15 cellular contexts compared by ENCODE assay signal in genomic region chr4:38832206-38832605, GRCh38. TPM values are rescaled to one million over a fixed set of nuclear protein-coding genes. Genes with fewer than 3 reads are reported as not detected.
DNase-seq lines count a peak whose midpoint lies in the region; ATAC-seq, FAIRE-seq and TF ChIP-seq lines count a peak whose summit lies in the region.
"Had no signal": no experiment of that assay in that cellular context is flagged by ENCODE, and none has a peak within 500 bp of the region (broad histone marks: within the 10 kb centered on the region; RNA-seq: fewer than 3 reads in every experiment).

No MANE protein-coding gene starts in this region.

- H3K18ac ChIP-seq in IMR-90 (ENCODE audit: low read depth, low read length): peak overlapping the region; percentile 95
- H3K18ac ChIP-seq in mesenchymal stem cell (ENCODE audit: low read depth in 1 of 2, low read length in 2 of 2): no peak overlapping the region

- H4K8ac ChIP-seq in IMR-90 (ENCODE audit: low read depth in 2 of 2, low read length in 2 of 2): peak overlapping the region; percentile 50 to 71; a peak in 2 of 4 replicates
- no peak overlapping the region for H4K8ac ChIP-seq in mesenchymal stem cell (ENCODE audit: low read length)

- H3F3A ChIP-seq in PC-3 (ENCODE audit: low read length, unreplicated experiment): no peaks in the 10 kb centered on the region

- TF ChIP-seq RAD21 in IMR-90 (IDR thresholded peaks at IDR 0.05; ENCODE audit: low read length) (no peak), K562 (CRISPR knock-in tag; conservative IDR thresholded peaks at IDR 0.05 in 1 of 2, IDR thresholded peaks at IDR 0.05 in 1 of 2) (no peak)

- H2BK12ac ChIP-seq in mesenchymal stem cell (ENCODE audit: low read length in 2 of 2): no peak overlapping the region

- no CpG with 5 or more reads among the region's 1 CpG for WGBS in IMR-90 (ENCODE audit: extremely low coverage in 2 of 2, insufficient read length in 1 of 2), 2 experiments
- WGBS in K562 (ENCODE audit: insufficient coverage, low coverage, missing lambda C conversion rate): 15% methylated on average over 1 of the region's 1 CpG
- 100% methylated on average over 1 of the region's 1 CpG for WGBS in mesenchymal stem cell

- peak; percentile 50 for DNase-seq in CD1c-positive myeloid dendritic cell (ENCODE audit: extremely low spot score)
- no peak for DNase-seq in IMR-90
- no peak for DNase-seq in K562 (ENCODE audit: extremely low read depth in 1 of 4, low spot score in 3 of 4)
- no peak for DNase-seq in mesenchymal stem cell
- no peak for DNase-seq in NCI-H446 (lab: John Stamatoyannopoulos, UW)
- no peak for DNase-seq in type B pancreatic cell (ENCODE audit: extremely low spot score, unreplicated experiment)
- no peak for DNase-seq in PC-3
- DNase-seq: CD4-positive, CD25-positive, alpha-beta regulatory T cell; GM23248 had no signal

- H3K4ac ChIP-seq in IMR-90 (ENCODE audit: low read depth, low read length) (peak overlapping the region; percentile 86), mesenchymal stem cell (ENCODE audit: low read depth in 1 of 2, low read length in 2 of 2) (no peak overlapping the region)

- H3K79me2 ChIP-seq in K562 (ENCODE audit: control insufficient read depth, insufficient read depth, low read length): no peaks in the 10 kb centered on the region
- H3K79me2 ChIP-seq in PC-3 (ENCODE audit: low read length): no peaks in the 10 kb centered on the region

- BruUV-seq in IMR-90 (replicated peaks; lab: Mats Ljungman, UMichigan) (no TSS peak), K562 (replicated peaks; lab: Mats Ljungman, UMichigan) (no TSS peak), PC-3 (replicated peaks; lab: Mats Ljungman, UMichigan) (no TSS peak)

- no peak overlapping the region for H3K4me2 ChIP-seq in IMR-90 (ENCODE audit: low read depth, low read length)
- no peak overlapping the region for H3K4me2 ChIP-seq in K562 (ENCODE audit: insufficient read depth, low read length)
- H3K4me2 ChIP-seq in mesenchymal stem cell (ENCODE audit: low read length, poor library complexity, severe bottlenecking): no peak overlapping the region
- no peak overlapping the region for H3K4me2 ChIP-seq in PC-3 (ENCODE audit: low read length)
- H3K4me2 ChIP-seq: A549, BLaER1 had no signal

- dilution Hi-C loops in IMR-90 (cut with HindIII; ENCODE audit: low sequenced_read_pairs, unreplicated experiment): no loop called here

- H3K79me1 ChIP-seq in IMR-90 (ENCODE audit: low read depth in 1 of 2, low read length in 2 of 2) (peaks cover 0 to 7% of the 10 kb centered on the region in 2 experiments; a peak in 1 of 4 replicates), mesenchymal stem cell (replicated peaks; ENCODE audit: low read length, poor library complexity, severe bottlenecking) (peaks cover 14% of the 10 kb centered on the region)

- H4K20me1 ChIP-seq in IMR-90 (ENCODE audit: insufficient read depth, low read length) (no peaks in the 10 kb centered on the region), K562 (replicated peaks; ENCODE audit: control insufficient read depth, insufficient read depth, low read length) (no peaks in the 10 kb centered on the region), PC-3 (ENCODE audit: low read length) (no peaks in the 10 kb centered on the region)
- H4K20me1 ChIP-seq: BLaER1 had no signal

- H3K56ac ChIP-seq in IMR-90 (ENCODE audit: extremely low read depth, insufficient read depth, low read length): peak overlapping the region; percentile 71; the same call in 1 of the 2 replicates

- intact Hi-C loops in IMR-90 (cut with micrococcal nuclease): no loop called here
- intact Hi-C loops in K562 (cut with micrococcal nuclease): no loop called here
- intact Hi-C loops in PC-3 (cut with micrococcal nuclease): no loop called here

- no peaks in the 10 kb centered on the region for H3K9me2 ChIP-seq in PC-3 (replicated peaks; ENCODE audit: low read length)

- in situ Hi-C loops in IMR-90 (cut with MboI; ENCODE audit: low sequenced_read_pairs): no loop called here
- in situ Hi-C loops in K562 (cut with MboI): no loop called here

- H3K4me3 ChIP-seq in IMR-90 (ENCODE audit: insufficient read depth, low read depth, low read length) (no peak overlapping the region), K562 (no peak overlapping the region), mesenchymal stem cell (ENCODE audit: insufficient read depth in 1 of 2, low read depth in 1 of 2, low read length in 2 of 2) (no peak overlapping the region), PC-3 (ENCODE audit: low read length) (no peak overlapping the region)
- H3K4me3 ChIP-seq: A549, BLaER1, GM23248 had no signal

- no peak overlapping the region; the same call in 2 of the 3 replicates for H2BK15ac ChIP-seq in IMR-90 (ENCODE audit: low read depth, low read length)
- no peak overlapping the region for H2BK15ac ChIP-seq in mesenchymal stem cell (ENCODE audit: low read depth, poor library complexity, severe bottlenecking)

- no peak overlapping the region; the same call in 1 of the 2 replicates for H3K9ac ChIP-seq in IMR-90 (ENCODE audit: low read depth, low read length)
- no peak overlapping the region for H3K9ac ChIP-seq in K562 (ENCODE audit: insufficient read depth in 1 of 2, low read depth in 2 of 2, low read length in 2 of 2)
- H3K9ac ChIP-seq in mesenchymal stem cell (ENCODE audit: low read length): no peak overlapping the region
- H3K9ac ChIP-seq in PC-3 (ENCODE audit: low read length): no peak overlapping the region
- H3K9ac ChIP-seq: BLaER1, GM23248 had no signal

- peak overlapping the region; percentile 82 for H2AK9ac ChIP-seq in IMR-90 (replicated peaks; ENCODE audit: low read depth, low read length, poor library complexity)

- no peak for TF ChIP-seq EP300 in K562 (IDR thresholded peaks at IDR 0.05; ENCODE audit: low read length)

- peaks cover 6% of the 10 kb centered on the region for H3K9me3 Mint-ChIP-seq in type B pancreatic cell

- H3K27me3 ChIP-seq in IMR-90 (ENCODE audit: control insufficient read depth, insufficient read depth, low read length) (no peaks in the 10 kb centered on the region), K562 (ENCODE audit: control insufficient read depth in 2 of 2, insufficient read depth in 2 of 2, low read length in 2 of 2) (no peaks in the 10 kb centered on the region), mesenchymal stem cell (ENCODE audit: control insufficient read depth in 1 of 2, insufficient read depth in 1 of 2, low read length in 2 of 2) (no peaks in the 10 kb centered on the region), PC-3 (ENCODE audit: low read length) (no peaks in the 10 kb centered on the region)
- H3K27me3 ChIP-seq: BLaER1 had no signal

- TF ChIP-seq POLR2A in IMR-90 (IDR thresholded peaks at IDR 0.05; ENCODE audit: low read depth, low read length) (no peak), K562 (conservative IDR thresholded peaks at IDR 0.05) (no peak)

- CTCF ChIA-PET in IMR-90 (lab: Yijun Ruan, JAX) (interaction anchor here (1.6 kb wide), 1 partner anchor 28 kb away, joined by 5 read pairs; no protein-coding TSS in a partner anchor), K562 (lab: Yijun Ruan, JAX; ENCODE audit: low intra/inter-chr PET ratio) (no interaction called here), PC-3 (lab: Charles Lee) (no interaction called here)

- H2AK5ac ChIP-seq in IMR-90 (ENCODE audit: low read depth, low read length) (peak overlapping the region; percentile 34; the same call in 1 of the 2 replicates), mesenchymal stem cell (ENCODE audit: low read length, severe bottlenecking) (no peak overlapping the region)

- peak overlapping the region; percentile 79 for H3K23ac ChIP-seq in IMR-90 (ENCODE audit: low read depth, low read length)
- no peak overlapping the region for H3K23ac ChIP-seq in mesenchymal stem cell (ENCODE audit: low read length in 2 of 2)

- peak; percentile 22 for ATAC-seq in IMR-90 (ENCODE audit: low read depth)
- no peak for ATAC-seq in K562
- ATAC-seq in HG02623 (IDR thresholded peaks at IDR 0.05; ENCODE audit: unreplicated experiment): no peak
- no peak for ATAC-seq in PC-3
- ATAC-seq: A549 had no signal

- H2AFZ ChIP-seq in IMR-90 (replicated peaks; ENCODE audit: low read length, poor library complexity) (no peak overlapping the region), K562 (ENCODE audit: low read depth, low read length) (no peak overlapping the region), mesenchymal stem cell (ENCODE audit: low read depth, low read length) (peak overlapping the region; percentile 19), PC-3 (ENCODE audit: low read length) (no peak overlapping the region)
- H2AFZ ChIP-seq: GM23248 had no signal

- peak overlapping the region; percentile 85 for H2BK5ac ChIP-seq in IMR-90 (ENCODE audit: low read depth, low read length, poor library complexity, severe bottlenecking)
- no peak overlapping the region for H2BK5ac ChIP-seq in mesenchymal stem cell (ENCODE audit: low read depth, low read length, poor library complexity, severe bottlenecking)

- no peaks in the 10 kb centered on the region for H3K36me3 Mint-ChIP-seq in type B pancreatic cell

- no peak overlapping the region for H3K4me3 Mint-ChIP-seq in type B pancreatic cell
- H3K4me3 Mint-ChIP-seq: CD4-positive, CD25-positive, alpha-beta regulatory T cell had no signal

- H2BK120ac ChIP-seq in IMR-90 (ENCODE audit: low read depth, low read length) (peak overlapping the region; percentile 84), mesenchymal stem cell (ENCODE audit: low read depth, low read length) (no peak overlapping the region)

- H4K91ac ChIP-seq in IMR-90 (ENCODE audit: insufficient read depth, low read depth, low read length) (peak overlapping the region; percentile 89), mesenchymal stem cell (ENCODE audit: low read length) (no peak overlapping the region)

- H3K4me1 Mint-ChIP-seq in type B pancreatic cell (ENCODE audit: unreplicated experiment): no peaks in the 10 kb centered on the region

- TF ChIP-seq CTCF in IMR-90 (conservative IDR thresholded peaks at IDR 0.05; ENCODE audit: low read depth, low read length): no peak
- TF ChIP-seq CTCF in K562 (IDR thresholded peaks at IDR 0.05 in 2 of 3, conservative IDR thresholded peaks at IDR 0.05 in 1 of 3; ENCODE audit: insufficient read depth in 2 of 3, low read depth in 1 of 3, low read length in 3 of 3): no peak
- TF ChIP-seq CTCF in type B pancreatic cell (conservative IDR thresholded peaks at IDR 0.05): no peak
- TF ChIP-seq CTCF in PC-3 (conservative IDR thresholded peaks at IDR 0.05; ENCODE audit: low read depth, low read length): no peak

- peaks cover 10% of the 10 kb centered on the region for H3K9me3 ChIP-seq in IMR-90 (ENCODE audit: control insufficient read depth, insufficient read depth, low read length)
- no peaks in the 10 kb centered on the region for H3K9me3 ChIP-seq in K562 (replicated peaks; ENCODE audit: control insufficient read depth, insufficient read depth, low read depth, low read length)
- H3K9me3 ChIP-seq in mesenchymal stem cell (ENCODE audit: control insufficient read depth, low read length): peaks cover 12% of the 10 kb centered on the region
- no peaks in the 10 kb centered on the region; the same call in 1 of the 2 replicates for H3K9me3 ChIP-seq in PC-3 (ENCODE audit: low read length)

- H3K4me1 ChIP-seq in IMR-90 (ENCODE audit: control insufficient read depth, insufficient read depth, low read length): peaks cover 14% of the 10 kb centered on the region; the same call in 1 of the 2 replicates
- no peaks in the 10 kb centered on the region for H3K4me1 ChIP-seq in K562 (replicated peaks in 1 of 2; ENCODE audit: control insufficient read depth in 2 of 2, insufficient read depth in 2 of 2, low read length in 2 of 2)
- no peaks in the 10 kb centered on the region for H3K4me1 ChIP-seq in mesenchymal stem cell (ENCODE audit: control insufficient read depth, insufficient read depth, low read depth, low read length)
- no peaks in the 10 kb centered on the region for H3K4me1 ChIP-seq in PC-3 (ENCODE audit: insufficient read depth, low read length)
- H3K4me1 ChIP-seq: A549, BLaER1 had no signal

- POLR2A ChIA-PET in IMR-90 (lab: Charles Lee; ENCODE audit: unreplicated experiment): no interaction called here
- POLR2A ChIA-PET in K562 (lab: Yijun Ruan, JAX): interaction anchor here (0.6 kb wide), 1 partner anchor 14 kb away, joined by 3 read pairs; no protein-coding TSS in a partner anchor
- POLR2A ChIA-PET in PC-3 (lab: Charles Lee; ENCODE audit: unreplicated experiment): no interaction called here

- H3K9me1 ChIP-seq in IMR-90 (ENCODE audit: insufficient read depth, low read length): peaks cover 9% of the 10 kb centered on the region
- H3K9me1 ChIP-seq in K562 (ENCODE audit: control insufficient read depth, insufficient read depth, low read length): no peaks in the 10 kb centered on the region

- H4K5ac ChIP-seq in IMR-90 (ENCODE audit: low read depth, low read length): peak overlapping the region; percentile 60

- no peaks in the 10 kb centered on the region for H3K36me3 ChIP-seq in IMR-90 (ENCODE audit: control insufficient read depth, insufficient read depth, low read length)
- no peaks in the 10 kb centered on the region for H3K36me3 ChIP-seq in K562 (ENCODE audit: control insufficient read depth, insufficient read depth, low read length)
- H3K36me3 ChIP-seq in mesenchymal stem cell (ENCODE audit: control insufficient read depth in 1 of 2, insufficient read depth in 2 of 2, low read depth in 1 of 2, low read length in 2 of 2): no peaks in the 10 kb centered on the region
- peaks cover 3% of the 10 kb centered on the region; the same call in 1 of the 2 replicates for H3K36me3 ChIP-seq in PC-3 (ENCODE audit: low read depth, low read length)
- H3K36me3 ChIP-seq: BLaER1 had no signal

- H3K27ac ChIP-seq in IMR-90 (ENCODE audit: insufficient read depth, low read length) (peak overlapping the region; percentile 90; the same call in 1 of the 2 replicates), K562 (ENCODE audit: extremely low read depth, low read depth, low read length) (no peak overlapping the region), mesenchymal stem cell (ENCODE audit: low read length, poor library complexity, severe bottlenecking) (no peak overlapping the region), PC-3 (ENCODE audit: low read length) (no peak overlapping the region)
- H3K27ac ChIP-seq: A549, BLaER1, GM23248 had no signal

- FAIRE-seq in K562 (lab: Jason Lieb, UNC): peak; percentile 26
- FAIRE-seq: A549, GM18507, H54 had no signal

- peak overlapping the region; percentile 73 for H2BK20ac ChIP-seq in IMR-90 (ENCODE audit: low read depth, low read length)

- H3K14ac ChIP-seq in IMR-90 (replicated peaks; ENCODE audit: low read depth, low read length) (peak overlapping the region; percentile 81), mesenchymal stem cell (ENCODE audit: low read length in 2 of 2) (no peak overlapping the region)

- no peak overlapping the region for H3K27ac Mint-ChIP-seq in type B pancreatic cell
- H3K27ac Mint-ChIP-seq: CD4-positive, CD25-positive, alpha-beta regulatory T cell had no signal

- no peaks in the 10 kb centered on the region for H3K27me3 Mint-ChIP-seq in type B pancreatic cell
- H3K27me3 Mint-ChIP-seq: CD4-positive, CD25-positive, alpha-beta regulatory T cell had no signal

RNA-seq across cellular contexts. Expression of gene TLR6, which starts 24.4 kb away (rescaled TPM):
- total RNA-seq in IMR-90 (2012; rRNA removed) (3.9 and 4.4 TPM in 2 replicates), K562 (2014; rRNA removed) (0.64 and 0.65 TPM in 2 replicates), K562 (2014; rRNA removed; fragmentation: Illumina TruSeq; extraction: Trizol) (1.4 and 1.6 TPM in 2 replicates), K562 (2015; rRNA removed; fragmentation: Illumina TruSeq; extraction: Trizol) (0.68 and 0.91 TPM in 2 replicates), K562 (2021) (0.95 and 1.5 TPM in 2 replicates), type B pancreatic cell (ENCODE audit: low replicate concordance) (0.56 and 0.67 TPM in 2 replicates), PC-3 (2014; rRNA removed) (0.92 and 1.2 TPM in 2 replicates)
- polyA plus RNA-seq in IMR-90 (2012; rRNA removed) (0.96 and 1.4 TPM in 2 replicates), K562 (2011; rRNA removed) (0.69 and 1.9 TPM in 2 replicates), K562 (2014; fragmentation: Illumina TruSeq; extraction: Trizol) (1.1 and 1.3 TPM in 2 replicates), K562 (2014; fragmentation: Nextera tagmentation; extraction: Ambion mirVana) (under 1 TPM; 0.08 to 0.45 TPM), K562 (2014; rRNA removed) (0.62 and 1.00 TPM in 2 replicates)
- polyA plus RNA-seq in IMR-90 (2012; cell fraction: cytosol; rRNA removed): 0.26 and 0.27 TPM in 2 replicates
- 0.40 and 3.5 TPM in 2 replicates for polyA plus RNA-seq in IMR-90 (2012; cell fraction: nucleus; rRNA removed; ENCODE audit: low replicate concordance)
- total RNA-seq in K562 (2011; cell fraction: chromatin; rRNA removed; ENCODE audit: low replicate concordance): 1.7 and 5.7 TPM in 2 replicates
- total RNA-seq in K562 (2011; cell fraction: nucleolus; rRNA removed): 1.0 and 1.4 TPM in 2 replicates
- total RNA-seq in K562 (2011; cell fraction: nucleoplasm; rRNA removed): 2.3 and 3.6 TPM in 2 replicates
- polyA plus RNA-seq in K562 (2011; cell fraction: cytosol; rRNA removed): 0.36 and 0.41 TPM in 2 replicates
- polyA plus RNA-seq in K562 (2011; cell fraction: nucleus; rRNA removed): 0.45 and 0.51 TPM in 2 replicates
- polyA plus RNA-seq in K562 (2012): 0.76 and 1.0 TPM in 2 replicates
- polyA minus RNA-seq in K562 (2011; rRNA and poly(A)+ RNA removed): 1.7 and 2.6 TPM in 2 replicates
- polyA minus RNA-seq in K562 (2011; cell fraction: cytosol; rRNA and poly(A)+ RNA removed): 0.46 and 1.3 TPM in 2 replicates
- 0.54 and 0.67 TPM in 2 replicates for polyA minus RNA-seq in K562 (2011; cell fraction: nucleus; rRNA and poly(A)+ RNA removed)
- 3.4 TPM for polyA plus RNA-seq in mesenchymal stem cell (2013, experiment 1 of 2)
- 3.2 TPM for polyA plus RNA-seq in mesenchymal stem cell (2013, experiment 2 of 2)

RNA-seq across cellular contexts. Expression of gene TLR1, which starts 27.6 kb away (rescaled TPM):
- 1.1 TPM in 2 replicates for total RNA-seq in IMR-90 (2012; rRNA removed)
- polyA plus RNA-seq in IMR-90 (2012; rRNA removed): 0.17 and 0.24 TPM in 2 replicates
- 0.11 TPM in 2 replicates for polyA plus RNA-seq in IMR-90 (2012; cell fraction: cytosol; rRNA removed)
- polyA plus RNA-seq in IMR-90 (2012; cell fraction: nucleus; rRNA removed; ENCODE audit: low replicate concordance): 0.11 and 1.4 TPM in 2 replicates
- total RNA-seq in K562 (2011; cell fraction: chromatin; rRNA removed; ENCODE audit: low replicate concordance): 0.49 and 0.74 TPM in 2 replicates
- total RNA-seq in K562 (2011; cell fraction: nucleolus; rRNA removed): 0.33 and 0.53 TPM in 2 replicates
- 0.69 and 0.73 TPM in 2 replicates for total RNA-seq in K562 (2011; cell fraction: nucleoplasm; rRNA removed)
- total RNA-seq in K562 (2014; rRNA removed): 0.14 and 0.57 TPM in 2 replicates
- total RNA-seq in K562 (2014; rRNA removed; fragmentation: Illumina TruSeq; extraction: Trizol): 0.33 and 0.38 TPM in 2 replicates
- 0.41 and 0.47 TPM in 2 replicates for total RNA-seq in K562 (2015; rRNA removed; fragmentation: Illumina TruSeq; extraction: Trizol)
- 0.25 and 0.29 TPM in 2 replicates for total RNA-seq in K562 (2021)
- 0.14 and 0.22 TPM in 2 replicates for polyA plus RNA-seq in K562 (2011; rRNA removed)
- 0.03 and 0.07 TPM in 2 replicates for polyA plus RNA-seq in K562 (2011; cell fraction: cytosol; rRNA removed)
- polyA plus RNA-seq in K562 (2011; cell fraction: nucleus; rRNA removed): 0.29 and 0.57 TPM in 2 replicates
- polyA plus RNA-seq in K562 (2012): 0.25 and 0.91 TPM in 2 replicates
- 0.24 and 0.33 TPM in 2 replicates for polyA plus RNA-seq in K562 (2014; fragmentation: Illumina TruSeq; extraction: Trizol)
- under 1 TPM; 0.22 to 0.49 TPM for polyA plus RNA-seq in K562 (2014; fragmentation: Nextera tagmentation; extraction: Ambion mirVana)
- polyA plus RNA-seq in K562 (2014; rRNA removed): 0.03 and 0.11 TPM in 2 replicates
- 0.39 and 0.46 TPM in 2 replicates for polyA minus RNA-seq in K562 (2011; rRNA and poly(A)+ RNA removed)
- polyA minus RNA-seq in K562 (2011; cell fraction: cytosol; rRNA and poly(A)+ RNA removed): not detected in 2 replicates
- 0.40 TPM in 1 of 2 replicates, not detected in the other for polyA minus RNA-seq in K562 (2011; cell fraction: nucleus; rRNA and poly(A)+ RNA removed)
- 0.32 TPM for polyA plus RNA-seq in mesenchymal stem cell (2013, experiment 1 of 2)
- 0.23 TPM for polyA plus RNA-seq in mesenchymal stem cell (2013, experiment 2 of 2)
- total RNA-seq in type B pancreatic cell (ENCODE audit: low replicate concordance): 0.36 and 0.55 TPM in 2 replicates
- 0.40 and 0.47 TPM in 2 replicates for total RNA-seq in PC-3 (2014; rRNA removed)
- total RNA-seq: GM23248, HT1080 had no signal

RNA-seq across cellular contexts. Expression of gene FAM114A1, which starts 35.4 kb away (rescaled TPM):
- total RNA-seq in IMR-90 (2012; rRNA removed): 507 and 649 TPM in 2 replicates
- polyA plus RNA-seq in IMR-90 (2012; rRNA removed): 135 and 152 TPM in 2 replicates
- polyA plus RNA-seq in IMR-90 (2012; cell fraction: cytosol; rRNA removed): 212 and 266 TPM in 2 replicates
- 98.5 and 144 TPM in 2 replicates for polyA plus RNA-seq in IMR-90 (2012; cell fraction: nucleus; rRNA removed; ENCODE audit: low replicate concordance)
- 39.9 and 41.6 TPM in 2 replicates for total RNA-seq in K562 (2011; cell fraction: chromatin; rRNA removed; ENCODE audit: low replicate concordance)
- total RNA-seq in K562 (2011; cell fraction: nucleolus; rRNA removed): 22.4 and 27.0 TPM in 2 replicates
- total RNA-seq in K562 (2011; cell fraction: nucleoplasm; rRNA removed): 20.4 and 26.9 TPM in 2 replicates
- 2.6 and 3.1 TPM in 2 replicates for total RNA-seq in K562 (2014; rRNA removed)
- 4.3 and 5.3 TPM in 2 replicates for total RNA-seq in K562 (2014; rRNA removed; fragmentation: Illumina TruSeq; extraction: Trizol)
- total RNA-seq in K562 (2015; rRNA removed; fragmentation: Illumina TruSeq; extraction: Trizol): 4.4 and 5.0 TPM in 2 replicates
- 5.1 and 6.6 TPM in 2 replicates for total RNA-seq in K562 (2021)
- 12.0 and 25.4 TPM in 2 replicates for polyA plus RNA-seq in K562 (2011; rRNA removed)
- 12.8 and 23.1 TPM in 2 replicates for polyA plus RNA-seq in K562 (2011; cell fraction: cytosol; rRNA removed)
- polyA plus RNA-seq in K562 (2011; cell fraction: nucleus; rRNA removed): 12.7 and 20.4 TPM in 2 replicates
- 3.7 and 6.7 TPM in 2 replicates for polyA plus RNA-seq in K562 (2012)
- polyA plus RNA-seq in K562 (2014; fragmentation: Illumina TruSeq; extraction: Trizol): 3.4 and 5.4 TPM in 2 replicates
- 1 to 10 TPM; 1.8 to 2.6 TPM for polyA plus RNA-seq in K562 (2014; fragmentation: Nextera tagmentation; extraction: Ambion mirVana)
- polyA plus RNA-seq in K562 (2014; rRNA removed): 4.5 and 5.3 TPM in 2 replicates
- polyA minus RNA-seq in K562 (2011; rRNA and poly(A)+ RNA removed): 13.6 and 24.1 TPM in 2 replicates
- polyA minus RNA-seq in K562 (2011; cell fraction: cytosol; rRNA and poly(A)+ RNA removed): 3.8 and 7.8 TPM in 2 replicates
- polyA minus RNA-seq in K562 (2011; cell fraction: nucleus; rRNA and poly(A)+ RNA removed): 6.9 and 27.2 TPM in 2 replicates
- polyA plus RNA-seq in mesenchymal stem cell (2013, experiment 1 of 2): 166 TPM
- polyA plus RNA-seq in mesenchymal stem cell (2013, experiment 2 of 2): 170 TPM
- total RNA-seq in type B pancreatic cell (ENCODE audit: low replicate concordance): 33.9 and 54.2 TPM in 2 replicates
- total RNA-seq in PC-3 (2014; rRNA removed): 21.5 and 25.0 TPM in 2 replicates
- total RNA-seq: CD4-positive, CD25-positive, alpha-beta regulatory T cell had no signal
- polyA plus RNA-seq: CD4-positive, CD25-positive, alpha-beta regulatory T cell had no signal

RNA-seq across cellular contexts. Expression of gene TLR10, which starts 49.4 kb away (rescaled TPM):
- total RNA-seq in IMR-90 (2012; rRNA removed) (not detected in 2 replicates), K562 (2014; rRNA removed) (0.05 TPM in 1 of 2 replicates, not detected in the other), K562 (2014; rRNA removed; fragmentation: Illumina TruSeq; extraction: Trizol) (not detected in 2 replicates), K562 (2015; rRNA removed; fragmentation: Illumina TruSeq; extraction: Trizol) (not detected in 2 replicates), K562 (2021) (not detected in 2 replicates), type B pancreatic cell (ENCODE audit: low replicate concordance) (0.22 and 0.81 TPM in 2 replicates), PC-3 (2014; rRNA removed) (not detected in 2 replicates)
- polyA plus RNA-seq in IMR-90 (2012; rRNA removed) (not detected in 2 replicates), K562 (2011; rRNA removed) (not detected in 2 replicates), K562 (2014; fragmentation: Illumina TruSeq; extraction: Trizol) (not detected in 2 replicates), K562 (2014; fragmentation: Nextera tagmentation; extraction: Ambion mirVana) (not detected), K562 (2014; rRNA removed) (0.03 TPM in 1 of 2 replicates, not detected in the other)
- not detected in 2 replicates for polyA plus RNA-seq in IMR-90 (2012; cell fraction: cytosol; rRNA removed)
- not detected in 2 replicates for polyA plus RNA-seq in IMR-90 (2012; cell fraction: nucleus; rRNA removed; ENCODE audit: low replicate concordance)
- total RNA-seq in K562 (2011; cell fraction: chromatin; rRNA removed; ENCODE audit: low replicate concordance): not detected in 2 replicates
- not detected in 2 replicates for total RNA-seq in K562 (2011; cell fraction: nucleolus; rRNA removed)
- not detected in 2 replicates for total RNA-seq in K562 (2011; cell fraction: nucleoplasm; rRNA removed)
- polyA plus RNA-seq in K562 (2011; cell fraction: cytosol; rRNA removed): not detected in 2 replicates
- not detected in 2 replicates for polyA plus RNA-seq in K562 (2011; cell fraction: nucleus; rRNA removed)
- polyA plus RNA-seq in K562 (2012): 0.17 TPM in 1 of 2 replicates, not detected in the other
- polyA minus RNA-seq in K562 (2011; rRNA and poly(A)+ RNA removed): not detected in 2 replicates
- not detected in 2 replicates for polyA minus RNA-seq in K562 (2011; cell fraction: cytosol; rRNA and poly(A)+ RNA removed)
- polyA minus RNA-seq in K562 (2011; cell fraction: nucleus; rRNA and poly(A)+ RNA removed): not detected in 2 replicates
- not detected for polyA plus RNA-seq in mesenchymal stem cell (2013, experiment 1 of 2)
- polyA plus RNA-seq in mesenchymal stem cell (2013, experiment 2 of 2): not detected
- total RNA-seq: GM23248, HT1080 had no signal
- polyA plus RNA-seq: GM23248 had no signal
